1 cellular context compared by ENCODE assay signal in genomic region chr17:67576471-67576870, GRCh38.
TF ChIP-seq lines count a peak whose summit lies in the region.

No MANE protein-coding gene starts in this region.

TF ChIP-seq in GM12878, 131 proteins besides CTCF, POLR2A, EP300 and RAD21 (continued from another document):
- TF ChIP-seq MLLT1 (IDR thresholded peaks at IDR 0.05), result no peak
- no peak for TF ChIP-seq STAT3 (IDR thresholded peaks at IDR 0.05; ENCODE audit: low read depth, low read length)
- TF ChIP-seq NR2C2 (IDR thresholded peaks at IDR 0.05; ENCODE audit: borderline replicate concordance, control insufficient read depth, insufficient read length, low read depth), result no peak
- no peak for TF ChIP-seq BMI1 (IDR thresholded peaks at IDR 0.05; ENCODE audit: borderline replicate concordance)
